8 cellular contexts compared by ENCODE assay signal in genomic region chr11:76810151-76810853, GRCh38. TPM values are rescaled to one million over a fixed set of nuclear protein-coding genes. Genes with fewer than 3 reads are reported as not detected.
DNase-seq lines count a peak whose midpoint lies in the region; ATAC-seq, FAIRE-seq and TF ChIP-seq lines count a peak whose summit lies in the region.

No MANE protein-coding gene starts in this region.

- peaks cover 21% of the 10 kb centered on the region for H3K4me1 Mint-ChIP-seq in activated CD4-positive, alpha-beta T cell treated with anti-CD3 and anti-CD28 coated beads, Interleukin-2, amount 10 ng/mL, durations not matched to agents 7 days and 5 days

- H3K27me3 ChIP-seq in BJ (ENCODE audit: control insufficient read depth, insufficient read depth, low read length) = no peaks in the 10 kb centered on the region
- no peaks in the 10 kb centered on the region for H3K27me3 ChIP-seq in foreskin keratinocyte
- no peaks in the 10 kb centered on the region for H3K27me3 ChIP-seq in small intestine (ENCODE audit: control insufficient read depth in 2 of 2, insufficient read depth in 2 of 2, low read length in 2 of 2)

- POLR2A ChIA-PET in BJ (lab: Charles Lee) = no interaction called here
- POLR2A ChIA-PET in activated CD4-positive, alpha-beta T cell treated with anti-CD3 and anti-CD28 coated beads, Interleukin-2, amount 10 ng/mL, durations not matched to agents 7 days and 5 days (lab: Charles Lee) = no interaction called here

- no peak for FAIRE-seq in small intestine (lab: Jason Lieb, UNC)

- peak; percentile 20 for ATAC-seq in foreskin keratinocyte
- no peak for ATAC-seq in HG02970 (IDR thresholded peaks at IDR 0.05; ENCODE audit: low FRiP score, unreplicated experiment)

- no peak overlapping the region for H3K4me3 ChIP-seq in BJ (ENCODE audit: low read depth, low read length)
- no peak overlapping the region for H3K4me3 ChIP-seq in small intestine (ENCODE audit: low read depth in 1 of 2, low read length in 2 of 2)

- CTCF ChIA-PET in BJ (lab: Yijun Ruan, JAX) = interaction anchor here (0.7 to 12.9 kb wide), 19 partner anchors 9 to 214 kb away, joined by 3 to 200 read pairs (median 4); no protein-coding TSS in a partner anchor
- CTCF ChIA-PET in activated CD4-positive, alpha-beta T cell treated with anti-CD3 and anti-CD28 coated beads, Interleukin-2, amount 10 ng/mL, durations not matched to agents 7 days and 5 days (lab: Charles Lee) = interaction anchor here (0.6 to 2.0 kb wide), 4 partner anchors 8 to 237 kb away, joined by 3 to 8 read pairs (median 6); no protein-coding TSS in a partner anchor

- H3K9me3 Mint-ChIP-seq in activated CD4-positive, alpha-beta T cell treated with anti-CD3 and anti-CD28 coated beads, Interleukin-2, amount 10 ng/mL, durations not matched to agents 7 days and 5 days = peaks cover 4% of the 10 kb centered on the region

- TF ChIP-seq CTCF in BJ (IDR thresholded peaks at IDR 0.05; ENCODE audit: insufficient read depth, low read depth, low read length) = peak; percentile 64
- TF ChIP-seq CTCF in foreskin keratinocyte (conservative IDR thresholded peaks at IDR 0.05) = peak; percentile 86

- no peaks in the 10 kb centered on the region for H3K9me3 ChIP-seq in small intestine (ENCODE audit: control insufficient read depth, low read depth)

- H3K27ac ChIP-seq in foreskin keratinocyte (no peak overlapping the region), small intestine (ENCODE audit: low read depth in 1 of 2, low read length in 1 of 2) (peak overlapping the region in 1 of 2 donors; percentile 84)

- peaks cover 3% of the 10 kb centered on the region for H3K36me3 Mint-ChIP-seq in activated CD4-positive, alpha-beta T cell treated with anti-CD3 and anti-CD28 coated beads, Interleukin-2, amount 10 ng/mL, durations not matched to agents 7 days and 5 days (ENCODE audit: low read depth)

- DNase-seq in BJ (ENCODE audit: low read depth) (no peak), Kasumi-1 (lab: John Stamatoyannopoulos, UW) (peak; percentile 46 to 50), foreskin keratinocyte (peak in 1 of 2 donors; percentile 51), small intestine (peak; percentile 73), germinal center (ENCODE audit: low spot score) (no peak)
- DNase-seq in activated CD4-positive, alpha-beta T cell treated with anti-CD3 and anti-CD28 coated beads, Interleukin-2, amount 10 ng/mL, durations not matched to agents 7 days and 5 days = peak; percentile 61
- DNase-seq in activated effector memory CD4-positive, alpha-beta T cell treated with Interleukin-2 at 50 U/mL for 16 hours = no peak

- no peaks in the 10 kb centered on the region for H3K27me3 Mint-ChIP-seq in activated CD4-positive, alpha-beta T cell treated with anti-CD3 and anti-CD28 coated beads, Interleukin-2, amount 10 ng/mL, durations not matched to agents 7 days and 5 days

- 69 to 72% (median 71%) methylated on average over 11 of the region's 11 CpGs for WGBS in small intestine, 3 donors

- no peaks in the 10 kb centered on the region for H3K4me1 ChIP-seq in foreskin keratinocyte
- no peaks in the 10 kb centered on the region for H3K4me1 ChIP-seq in small intestine (ENCODE audit: control insufficient read depth in 2 of 2, insufficient read depth in 1 of 2, low read depth in 1 of 2, low read length in 1 of 2)

- H3K36me3 ChIP-seq in BJ (ENCODE audit: control insufficient read depth, insufficient read depth, low read length) (no peaks in the 10 kb centered on the region), small intestine (ENCODE audit: control insufficient read depth in 2 of 2, insufficient read depth in 2 of 2, low read length in 2 of 2) (no peaks in the 10 kb centered on the region)

- no peak overlapping the region for H3K4me3 Mint-ChIP-seq in activated CD4-positive, alpha-beta T cell treated with anti-CD3 and anti-CD28 coated beads, Interleukin-2, amount 10 ng/mL, durations not matched to agents 7 days and 5 days

- H3K27ac Mint-ChIP-seq in activated CD4-positive, alpha-beta T cell treated with anti-CD3 and anti-CD28 coated beads, Interleukin-2, amount 10 ng/mL, durations not matched to agents 7 days and 5 days = peak overlapping the region; percentile 83

RNA-seq across cellular contexts. Expression of gene TSKU, which starts 27.1 kb away (rescaled TPM):
- 16.0 and 27.3 TPM in 2 replicates for polyA plus RNA-seq in BJ (2011; rRNA removed)
- polyA minus RNA-seq in BJ (2011; rRNA and poly(A)+ RNA removed) = 12.7 and 20.0 TPM in 2 replicates
- 1 to 10 TPM in 1 of 2 experiments, under 1 TPM in 1; 0.99 to 1.3 TPM for total RNA-seq in activated CD4-positive, alpha-beta T cell treated with anti-CD3 and anti-CD28 coated beads, Interleukin-2, amount 10 ng/mL, durations not matched to agents 7 days and 5 days
- total RNA-seq in foreskin keratinocyte = 41.4 and 43.3 TPM in 2 replicates
- polyA plus RNA-seq in foreskin keratinocyte = 39.5 and 40.8 TPM in 2 replicates
- polyA plus RNA-seq in small intestine = 10 to 100 TPM; 21.9 to 42.7 (median 22.8) TPM

RNA-seq across cellular contexts. Expression of gene ACER3, which starts 50.4 kb away (rescaled TPM):
- 9.7 and 13.9 TPM in 2 replicates for polyA plus RNA-seq in BJ (2011; rRNA removed)
- polyA minus RNA-seq in BJ (2011; rRNA and poly(A)+ RNA removed) = 5.4 and 6.7 TPM in 2 replicates
- 10 to 100 TPM; 10.7 to 12.5 TPM for total RNA-seq in activated CD4-positive, alpha-beta T cell treated with anti-CD3 and anti-CD28 coated beads, Interleukin-2, amount 10 ng/mL, durations not matched to agents 7 days and 5 days
- total RNA-seq in foreskin keratinocyte = 23.1 and 30.8 TPM in 2 replicates
- 9.8 and 14.7 TPM in 2 replicates for polyA plus RNA-seq in foreskin keratinocyte
- polyA plus RNA-seq in small intestine = 1 to 10 TPM; 3.8 to 9.5 (median 3.8) TPM

Comparison
In these comparisons a context has a peak if more than half of its experiments do, and no peak if none do; other contexts are left out.
1. DNase-seq: peak in Kasumi-1 (2 of 2), activated CD4-positive, alpha-beta T cell treated with anti-CD3 and anti-CD28 coated beads, Interleukin-2, amount 10 ng/mL, durations not matched to agents 7 days and 5 days (single experiment) and small intestine (single experiment); none in BJ (single experiment), germinal center (single experiment) and activated effector memory CD4-positive, alpha-beta T cell treated with Interleukin-2 at 50 U/mL for 16 hours (single experiment).